13 cellular contexts compared by ENCODE assay signal in genomic region chr9:108569624-108570023, GRCh38.
A peak's percentile ranks its signal among the peaks of the same experiment; 100 is the strongest.
DNase-seq lines count a peak whose midpoint lies in the region; ATAC-seq, FAIRE-seq and TF ChIP-seq lines count a peak whose summit lies in the region.
"Had no signal": no experiment of that assay in that cellular context is flagged by ENCODE, and none has a peak within 500 bp of the region (broad histone marks: within the 10 kb centered on the region; RNA-seq: fewer than 3 reads in every experiment).

No MANE protein-coding gene starts in this region.

- H3K9ac ChIP-seq in mammary epithelial cell (ENCODE audit: insufficient read depth, low read length) (no peak overlapping the region), keratinocyte (ENCODE audit: control insufficient read depth, extremely low read depth, insufficient read depth, low read length) (no peak overlapping the region)

- no peak for ATAC-seq in GM18517 (IDR thresholded peaks at IDR 0.05; ENCODE audit: unreplicated experiment)

- CTCF ChIA-PET in mammary epithelial cell (lab: Charles Lee; ENCODE audit: low non-redundant PET) = no interaction called here

- in situ Hi-C loops in mammary epithelial cell (cut with MboI; ENCODE audit: low sequenced_read_pairs in 2 of 2) = loop anchor here (5.0 to 10.0 kb wide), 5 partner anchors 103 to 1095 kb away; no protein-coding TSS in a partner anchor

- intact Hi-C loops in mammary epithelial cell (cut with micrococcal nuclease) = loop anchor here (1.0 to 10.0 kb wide), 7 partner anchors 65 to 1332 kb away; no protein-coding TSS in a partner anchor
- intact Hi-C loops in posterior cingulate gyrus (cut with DNase I) = no loop called here

- H3K27me3 ChIP-seq in mammary epithelial cell (ENCODE audit: insufficient read depth, low read length) (no peaks in the 10 kb centered on the region), keratinocyte (ENCODE audit: control insufficient read depth, extremely low read depth, insufficient read depth, low read length) (no peaks in the 10 kb centered on the region)
- H3K27me3 ChIP-seq: upper lobe of left lung had no signal

- no peak overlapping the region for H3K27ac ChIP-seq in mammary epithelial cell (ENCODE audit: insufficient read depth, low read depth, low read length)
- no peak overlapping the region for H3K27ac ChIP-seq in keratinocyte (ENCODE audit: control insufficient read depth, insufficient read depth, low read length)
- H3K27ac ChIP-seq: upper lobe of left lung had no signal

- H3K9me3 ChIP-seq in mammary epithelial cell (replicated peaks; ENCODE audit: insufficient read depth, low read length) (no peaks in the 10 kb centered on the region), keratinocyte (ENCODE audit: control insufficient read depth, low read depth, low read length) (no peaks in the 10 kb centered on the region)
- H3K9me3 ChIP-seq: upper lobe of left lung had no signal

- H3K4me1 ChIP-seq in mammary epithelial cell (ENCODE audit: insufficient read depth, low read length) (peaks cover 28% of the 10 kb centered on the region), keratinocyte (ENCODE audit: control insufficient read depth, extremely low read depth, insufficient read depth, low read length) (peaks cover 40% of the 10 kb centered on the region)

- H4K20me1 ChIP-seq in mammary epithelial cell (ENCODE audit: insufficient read depth, low read length) = no peaks in the 10 kb centered on the region
- H4K20me1 ChIP-seq in keratinocyte (ENCODE audit: control insufficient read depth, extremely low read depth, insufficient read depth, low read length) = no peaks in the 10 kb centered on the region

- BruUV-seq in mammary epithelial cell (replicated peaks; lab: Mats Ljungman, UMichigan) = no TSS peak

- H3K4me3 ChIP-seq in AG10803 (ENCODE audit: low read length) (no peak overlapping the region), mammary epithelial cell (replicated peaks in 1 of 3; ENCODE audit: insufficient read depth in 1 of 3, low read depth in 2 of 3, low read length in 3 of 3) (no peak overlapping the region), keratinocyte (ENCODE audit: control insufficient read depth in 2 of 3, extremely low read depth in 1 of 3, insufficient read depth in 2 of 3, low read depth in 1 of 3, low read length in 3 of 3) (no peak overlapping the region)
- H3K4me3 ChIP-seq: upper lobe of left lung had no signal

- H3K36me3 ChIP-seq in mammary epithelial cell (ENCODE audit: insufficient read depth, low read length) (no peaks in the 10 kb centered on the region), keratinocyte (ENCODE audit: control insufficient read depth in 2 of 2, extremely low read depth in 1 of 2, insufficient read depth in 2 of 2, low read length in 2 of 2) (no peaks in the 10 kb centered on the region)
- H3K36me3 ChIP-seq: upper lobe of left lung had no signal

- dilution Hi-C loops in mammary epithelial cell (cut with HindIII; ENCODE audit: low sequenced_read_pairs) (no loop called here), keratinocyte (cut with MboI; ENCODE audit: extremely low pct_ligation_motif_present, low sequenced_read_pairs) (no loop called here)

- peak; percentile 86 for FAIRE-seq in keratinocyte (lab: Jason Lieb, UNC)

- H3K4me2 ChIP-seq in mammary epithelial cell (ENCODE audit: insufficient read depth, low read depth, low read length) (no peak overlapping the region), keratinocyte (ENCODE audit: control insufficient read depth, extremely low read depth, insufficient read depth, low read depth, low read length) (no peak overlapping the region)

- H2AFZ ChIP-seq in mammary epithelial cell (ENCODE audit: low read depth, low read length) = no peak overlapping the region
- H2AFZ ChIP-seq in keratinocyte (ENCODE audit: control insufficient read depth, low read length) = no peak overlapping the region

- no peaks in the 10 kb centered on the region for H3K79me2 ChIP-seq in mammary epithelial cell (ENCODE audit: insufficient read depth, low read length)
- H3K79me2 ChIP-seq in keratinocyte (ENCODE audit: control insufficient read depth, insufficient read depth, low read length) = no peaks in the 10 kb centered on the region

- 0% methylated on average over 3 of the region's 3 CpGs for WGBS in mammary epithelial cell (ENCODE audit: low coverage, missing lambda C conversion rate)

- H3K9me1 ChIP-seq in keratinocyte (ENCODE audit: control insufficient read depth, extremely low read depth, insufficient read depth, low read length) = no peaks in the 10 kb centered on the region

- TF ChIP-seq CTCF in AG10803 (conservative IDR thresholded peaks at IDR 0.05; ENCODE audit: low read length) = no peak
- no peak for TF ChIP-seq CTCF in mammary epithelial cell (conservative IDR thresholded peaks at IDR 0.05 in 1 of 2, IDR thresholded peaks at IDR 0.05 in 1 of 2; ENCODE audit: extremely low read depth in 1 of 2, insufficient read depth in 1 of 2, low read depth in 1 of 2, low read length in 2 of 2)
- no peak for TF ChIP-seq CTCF in keratinocyte (optimal IDR thresholded peaks at IDR 0.05 in 1 of 3, IDR thresholded peaks at IDR 0.05 in 1 of 3, conservative IDR thresholded peaks at IDR 0.05 in 1 of 3; ENCODE audit: extremely low read depth in 1 of 3, insufficient read depth in 2 of 3, low read length in 3 of 3)

- DNase-seq in AG10803 (ENCODE audit: low read depth) (peak; percentile 72), LHCN-M2 (ENCODE audit: low read depth) (peak; percentile 81), mammary epithelial cell (peak; percentile 92), keratinocyte (ENCODE audit: low read depth, low spot score) (peak; percentile 77), germinal center (ENCODE audit: low spot score) (no peak), posterior cingulate gyrus (no peak), NCI-H2107 (lab: John Stamatoyannopoulos, UW) (no peak)
- DNase-seq: activated B cell treated with CpG ODN at 0.5 μM for 24 hours, AML-193, anterior cingulate cortex, NCI-H1092, upper lobe of left lung had no signal

Comparison
In these comparisons a context has a peak if more than half of its experiments do, and no peak if none do; other contexts are left out.
1. DNase-seq: peak in AG10803 (single experiment), LHCN-M2 (single experiment), mammary epithelial cell (single experiment) and keratinocyte (single experiment); none in germinal center (single experiment), posterior cingulate gyrus (0 of 10) and NCI-H2107 (single experiment).